Comparison of ENCODE assay signal across 7 cellular contexts in genomic region chr19:45424191-45425058, GRCh38. TPM values are rescaled to one million over a fixed set of nuclear protein-coding genes. Genes with fewer than 3 reads are reported as not detected.
DNase-seq lines count a peak whose midpoint lies in the region; ATAC-seq, FAIRE-seq and TF ChIP-seq lines count a peak whose summit lies in the region.

No MANE protein-coding gene starts in this region.

- H3K4me3 ChIP-seq in SK-N-SH (ENCODE audit: low read depth in 2 of 2, low read length in 1 of 2) = peak overlapping the region; percentile 67 to 85
- peak overlapping the region; percentile 75 for H3K4me3 ChIP-seq in choroid plexus epithelial cell (ENCODE audit: low read depth, low read length)

- peak overlapping the region; percentile 97 for H3K4me2 ChIP-seq in SK-N-SH

- H3K9me2 ChIP-seq in SK-N-SH = no peaks in the 10 kb centered on the region

- TF ChIP-seq CTCF in SK-N-SH (IDR thresholded peaks at IDR 0.05) (no peak), choroid plexus epithelial cell (conservative IDR thresholded peaks at IDR 0.05; ENCODE audit: low read depth, low read length) (no peak)

- TF ChIP-seq EP300 in SK-N-SH (IDR thresholded peaks at IDR 0.05; ENCODE audit: borderline replicate concordance in 1 of 2, low read depth in 1 of 2, low read length in 1 of 2) = peak in 1 of 2 experiments; percentile 87; a peak in 2 of 4 replicates

- peaks cover 4% of the 10 kb centered on the region in 2 experiments for H3K36me3 ChIP-seq in SK-N-SH (replicated peaks in 1 of 2; ENCODE audit: control insufficient read depth in 1 of 2, insufficient read depth in 2 of 2, low read length in 1 of 2)

- H3F3A ChIP-seq in SK-N-SH (replicated peaks; ENCODE audit: insufficient read depth) = peaks cover 41% of the 10 kb centered on the region

- H3K27ac ChIP-seq in SK-N-SH (ENCODE audit: low read depth in 2 of 2, low read length in 1 of 2) (peak overlapping the region; percentile 92 to 100), layer of hippocampus (ENCODE audit: low read depth, low read length) (peak overlapping the region; percentile 94)

- peak; percentile 89 for FAIRE-seq in G401.6 (lab: Jason Lieb, UNC)

- H3K79me2 ChIP-seq in SK-N-SH (ENCODE audit: insufficient read depth) = peaks cover 34% of the 10 kb centered on the region

- WGBS in SK-N-SH (ENCODE audit: low lambda C conversion rate) = 15% methylated on average over 20 of the region's 24 CpGs

- no peaks in the 10 kb centered on the region; the same call in 1 of the 2 replicates for H4K20me1 ChIP-seq in SK-N-SH (ENCODE audit: insufficient read depth)

- POLR2A ChIA-PET in SK-N-SH (lab: Yijun Ruan, JAX) = interaction anchor here (1.1 kb wide), 1 partner anchor 54 kb away, joined by 3 read pairs; no protein-coding TSS in a partner anchor

- peak overlapping the region; percentile 78 for H3K9ac ChIP-seq in SK-N-SH

- peaks cover 15 to 26% of the 10 kb centered on the region in 2 experiments for H3K4me1 ChIP-seq in SK-N-SH (ENCODE audit: control insufficient read depth in 1 of 2, insufficient read depth in 2 of 2, low read depth in 1 of 2, low read length in 1 of 2)

- H2AFZ ChIP-seq in SK-N-SH (ENCODE audit: low read depth) = peak overlapping the region; percentile 53

- H3K9me3 ChIP-seq in SK-N-SH = no peaks in the 10 kb centered on the region

- no peak for TF ChIP-seq RAD21 in SK-N-SH (IDR thresholded peaks at IDR 0.05; ENCODE audit: low read length)

- no peak for ATAC-seq in GM21367 (IDR thresholded peaks at IDR 0.05; ENCODE audit: unreplicated experiment)

- CTCF ChIA-PET in SK-N-SH (lab: Yijun Ruan, JAX) = interaction anchor here (0.6 to 4.7 kb wide), 4 partner anchors 15 to 100 kb away, joined by 3 to 57 read pairs (median 25); no protein-coding TSS in a partner anchor

- DNase-seq in HPDE6-E6E7 (ENCODE audit: extremely low spot score) (peak; percentile 88), SK-N-SH (peak; percentile 67), choroid plexus epithelial cell (ENCODE audit: low read depth) (peak; percentile 94)
- peak; percentile 35 to 37 for DNase-seq in stimulated activated CD8-positive, alpha-beta memory T cell treated with anti-CD3 and anti-CD28 coated beads, Interleukin-15, amount 100 ng/mL, for 48 hours (ENCODE audit: low read depth in 2 of 2)

- no peaks in the 10 kb centered on the region for H3K27me3 ChIP-seq in SK-N-SH (ENCODE audit: insufficient read depth)
- H3K27me3 ChIP-seq in layer of hippocampus (ENCODE audit: control insufficient read depth, insufficient read depth, low read length) = no peaks in the 10 kb centered on the region

TF ChIP-seq in SK-N-SH, 30 proteins besides CTCF, POLR2A, EP300 and RAD21 (continues in another document):
- no peak for TF ChIP-seq EZH2phosphoT487 (IDR thresholded peaks at IDR 0.05; ENCODE audit: borderline replicate concordance, low read depth)
- peak; percentile 42; the same call in 1 of the 2 replicates for TF ChIP-seq NFIC (IDR thresholded peaks at IDR 0.05; ENCODE audit: borderline replicate concordance)
- no peak for TF ChIP-seq CHD2 (IDR thresholded peaks at IDR 0.05; ENCODE audit: low read length, partially characterized antibody)
- TF ChIP-seq GABPA (IDR thresholded peaks at IDR 0.05; ENCODE audit: low read depth) = 0 out of 2 replicates have a peak, but pooled peaks have one; percentile 50
- 0 out of 2 replicates have a peak, but pooled peaks have one; percentile 22 for TF ChIP-seq FOXM1 (IDR thresholded peaks at IDR 0.05; ENCODE audit: low read depth)
- peak; percentile 83 for TF ChIP-seq ELF1 (IDR thresholded peaks at IDR 0.05)
- TF ChIP-seq, protein P1, sequence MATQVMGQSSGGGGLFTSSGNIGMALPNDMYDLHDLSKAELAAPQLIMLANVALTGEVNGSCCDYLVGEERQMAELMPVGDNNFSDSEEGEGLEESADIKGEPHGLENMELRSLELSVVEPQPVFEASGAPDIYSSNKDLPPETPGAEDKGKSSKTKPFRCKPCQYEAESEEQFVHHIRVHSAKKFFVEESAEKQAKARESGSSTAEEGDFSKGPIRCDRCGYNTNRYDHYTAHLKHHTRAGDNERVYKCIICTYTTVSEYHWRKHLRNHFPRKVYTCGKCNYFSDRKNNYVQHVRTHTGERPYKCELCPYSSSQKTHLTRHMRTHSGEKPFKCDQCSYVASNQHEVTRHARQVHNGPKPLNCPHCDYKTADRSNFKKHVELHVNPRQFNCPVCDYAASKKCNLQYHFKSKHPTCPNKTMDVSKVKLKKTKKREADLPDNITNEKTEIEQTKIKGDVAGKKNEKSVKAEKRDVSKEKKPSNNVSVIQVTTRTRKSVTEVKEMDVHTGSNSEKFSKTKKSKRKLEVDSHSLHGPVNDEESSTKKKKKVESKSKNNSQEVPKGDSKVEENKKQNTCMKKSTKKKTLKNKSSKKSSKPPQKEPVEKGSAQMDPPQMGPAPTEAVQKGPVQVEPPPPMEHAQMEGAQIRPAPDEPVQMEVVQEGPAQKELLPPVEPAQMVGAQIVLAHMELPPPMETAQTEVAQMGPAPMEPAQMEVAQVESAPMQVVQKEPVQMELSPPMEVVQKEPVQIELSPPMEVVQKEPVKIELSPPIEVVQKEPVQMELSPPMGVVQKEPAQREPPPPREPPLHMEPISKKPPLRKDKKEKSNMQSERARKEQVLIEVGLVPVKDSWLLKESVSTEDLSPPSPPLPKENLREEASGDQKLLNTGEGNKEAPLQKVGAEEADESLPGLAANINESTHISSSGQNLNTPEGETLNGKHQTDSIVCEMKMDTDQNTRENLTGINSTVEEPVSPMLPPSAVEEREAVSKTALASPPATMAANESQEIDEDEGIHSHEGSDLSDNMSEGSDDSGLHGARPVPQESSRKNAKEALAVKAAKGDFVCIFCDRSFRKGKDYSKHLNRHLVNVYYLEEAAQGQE (IDR thresholded peaks at IDR 0.05; ENCODE audit: low read depth, low read length) = peak; percentile 73
- TF ChIP-seq, protein P2, sequence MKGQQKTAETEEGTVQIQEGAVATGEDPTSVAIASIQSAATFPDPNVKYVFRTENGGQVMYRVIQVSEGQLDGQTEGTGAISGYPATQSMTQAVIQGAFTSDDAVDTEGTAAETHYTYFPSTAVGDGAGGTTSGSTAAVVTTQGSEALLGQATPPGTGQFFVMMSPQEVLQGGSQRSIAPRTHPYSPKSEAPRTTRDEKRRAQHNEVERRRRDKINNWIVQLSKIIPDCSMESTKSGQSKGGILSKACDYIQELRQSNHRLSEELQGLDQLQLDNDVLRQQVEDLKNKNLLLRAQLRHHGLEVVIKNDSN (IDR thresholded peaks at IDR 0.05; ENCODE audit: borderline replicate concordance, low read depth) = 0 out of 2 replicates have a peak, but pooled peaks have one; percentile 21
- peak; percentile 26; the same call in 1 of the 2 replicates for TF ChIP-seq MEF2A (IDR thresholded peaks at IDR 0.05; ENCODE audit: borderline replicate concordance, low read depth)
- TF ChIP-seq, protein P3, sequence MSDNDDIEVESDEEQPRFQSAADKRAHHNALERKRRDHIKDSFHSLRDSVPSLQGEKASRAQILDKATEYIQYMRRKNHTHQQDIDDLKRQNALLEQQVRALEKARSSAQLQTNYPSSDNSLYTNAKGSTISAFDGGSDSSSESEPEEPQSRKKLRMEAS (IDR thresholded peaks at IDR 0.05; ENCODE audit: low read depth) = peak; percentile 60
- peak; percentile 67; the same call in 1 of the 2 replicates for TF ChIP-seq TEAD4 (IDR thresholded peaks at IDR 0.05; ENCODE audit: borderline replicate concordance, insufficient read depth)
- TF ChIP-seq YY1 (IDR thresholded peaks at IDR 0.05; ENCODE audit: low read depth) = no peak
- TF ChIP-seq RFX5 (IDR thresholded peaks at IDR 0.05; ENCODE audit: low read length) = no peak
- no peak for TF ChIP-seq RCOR1 (IDR thresholded peaks at IDR 0.05; ENCODE audit: low read length)
- no peak for TF ChIP-seq GATA2 (CRISPR knock-in tag; IDR thresholded peaks at IDR 0.05)
- peak; percentile 98 for TF ChIP-seq JUND (IDR thresholded peaks at IDR 0.05)
- peak; percentile 78 for TF ChIP-seq POLR2AphosphoS5 (IDR thresholded peaks at IDR 0.05; ENCODE audit: low read depth, low read length)
- TF ChIP-seq RXRA (IDR thresholded peaks at IDR 0.05; ENCODE audit: borderline replicate concordance, low read depth) = peak; percentile 71; the same call in 1 of the 2 replicates
- TF ChIP-seq ZBTB33 (IDR thresholded peaks at IDR 0.05; ENCODE audit: borderline replicate concordance, low read depth) = peak; percentile 63; the same call in 1 of the 2 replicates
- peak; percentile 98 for TF ChIP-seq FOSL2 (IDR thresholded peaks at IDR 0.05; ENCODE audit: borderline replicate concordance, low read depth)

RNA-seq across cellular contexts. Expression of gene ERCC1, which starts 0.7 kb away (rescaled TPM):
- 93.1 and 95.3 TPM in 2 replicates for polyA plus RNA-seq in SK-N-SH (2012; rRNA removed)
- polyA plus RNA-seq in SK-N-SH (2012; cell fraction: cytosol; rRNA removed) = 45.3 and 58.8 TPM in 2 replicates
- 199 and 204 TPM in 2 replicates for polyA plus RNA-seq in SK-N-SH (2012; cell fraction: nucleus; rRNA removed)

RNA-seq across cellular contexts. Expression of gene POLR1G, which starts 18.0 kb away (rescaled TPM):
- polyA plus RNA-seq in SK-N-SH (2012; rRNA removed) = 11.0 and 11.9 TPM in 2 replicates
- polyA plus RNA-seq in SK-N-SH (2012; cell fraction: cytosol; rRNA removed) = 11.6 and 11.8 TPM in 2 replicates
- polyA plus RNA-seq in SK-N-SH (2012; cell fraction: nucleus; rRNA removed) = 5.4 and 6.2 TPM in 2 replicates

RNA-seq across cellular contexts. Expression of gene PPP1R13L, which starts 19.6 kb away (rescaled TPM):
- polyA plus RNA-seq in SK-N-SH (2012; rRNA removed) = 11.6 and 18.0 TPM in 2 replicates
- polyA plus RNA-seq in SK-N-SH (2012; cell fraction: cytosol; rRNA removed) = 9.2 and 15.9 TPM in 2 replicates
- 61.7 and 79.7 TPM in 2 replicates for polyA plus RNA-seq in SK-N-SH (2012; cell fraction: nucleus; rRNA removed)

RNA-seq across cellular contexts. Expression of gene FOSB, which starts 43.4 kb away (rescaled TPM):
- 38.4 and 78.2 TPM in 2 replicates for polyA plus RNA-seq in SK-N-SH (2012; rRNA removed)
- 19.6 and 23.8 TPM in 2 replicates for polyA plus RNA-seq in SK-N-SH (2012; cell fraction: cytosol; rRNA removed)
- polyA plus RNA-seq in SK-N-SH (2012; cell fraction: nucleus; rRNA removed) = 377 and 391 TPM in 2 replicates

RNA-seq across cellular contexts. Expression of gene ERCC2, which starts 54.1 kb away (rescaled TPM):
- 62.7 and 72.8 TPM in 2 replicates for polyA plus RNA-seq in SK-N-SH (2012; rRNA removed)
- 20.1 and 27.9 TPM in 2 replicates for polyA plus RNA-seq in SK-N-SH (2012; cell fraction: cytosol; rRNA removed)
- polyA plus RNA-seq in SK-N-SH (2012; cell fraction: nucleus; rRNA removed) = 177 and 216 TPM in 2 replicates

Comparison
In these comparisons a context has a peak if more than half of its experiments do, and no peak if none do; other contexts are left out.
1. DNase-seq: peak in every context shown above with its lines; median percentile 94 in choroid plexus epithelial cell; 88 in HPDE6-E6E7; 67 in SK-N-SH; 36 in stimulated activated CD8-positive, alpha-beta memory T cell treated with anti-CD3 and anti-CD28 coated beads, Interleukin-15, amount 100 ng/mL, for 48 hours.